ENCODE assay signal across 10 cellular contexts in the genomic region with DNA sequence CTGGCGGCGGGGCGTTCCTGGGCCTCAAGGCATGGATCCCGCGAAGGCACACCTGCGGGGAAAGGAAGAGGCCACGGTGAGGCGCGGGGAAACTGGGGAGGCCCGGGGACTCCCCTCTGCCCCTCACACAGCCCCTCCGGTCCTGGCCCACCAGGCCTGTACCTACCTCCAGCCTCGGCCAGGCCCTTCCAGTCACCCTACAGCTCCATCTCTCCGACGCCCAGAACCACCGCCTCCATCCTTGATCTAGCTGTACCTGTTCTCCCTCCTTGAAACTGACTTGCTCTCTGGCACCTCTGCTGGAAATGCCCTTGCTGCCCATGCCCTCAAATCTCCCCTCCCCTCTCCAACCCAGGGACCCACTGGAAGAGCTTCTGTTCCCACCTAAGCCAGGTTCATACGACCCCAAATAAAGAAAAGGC. TPM values are rescaled to one million over a fixed set of nuclear protein-coding genes. Genes with fewer than 3 reads are reported as not detected.
A peak's percentile ranks its signal among the peaks of the same experiment; 100 is the strongest.
DNase-seq lines count a peak whose midpoint lies in the region; ATAC-seq and TF ChIP-seq lines count a peak whose summit lies in the region.
"Had no signal": no experiment of that assay in that cellular context is flagged by ENCODE, and none has a peak within 500 bp of the region (broad histone marks: within the 10 kb centered on the region; RNA-seq: fewer than 3 reads in every experiment).

No MANE protein-coding gene starts in this region.

- H3K36me3 ChIP-seq in heart right ventricle (peaks cover 0 to 19% (median 6%) of the 10 kb centered on the region in 9 donors), adipocyte (ENCODE audit: control insufficient read depth, insufficient read depth, low read length, severe bottlenecking) (peaks cover 6% of the 10 kb centered on the region), lung (ENCODE audit: control insufficient read depth in 2 of 2, insufficient read depth in 2 of 2, low read length in 2 of 2) (peaks cover 0 to 18% of the 10 kb centered on the region in 2 donors)
- H3K36me3 ChIP-seq: uterus had no signal

- peak overlapping the region in 9 of 10 donors; percentile 60 to 77 (median 70) for H3K4me3 ChIP-seq in heart right ventricle
- H3K4me3 ChIP-seq in adipocyte (ENCODE audit: low read length), result peak overlapping the region; percentile 85
- no peak overlapping the region for H3K4me3 ChIP-seq in lung
- H3K4me3 ChIP-seq: uterus had no signal

- DNase-seq in heart right ventricle (no peak), cardiac septum (ENCODE audit: low spot score) (no peak), adipocyte (ENCODE audit: low read depth) (no peak), lung (ENCODE audit: low spot score) (no peak), type B pancreatic cell (ENCODE audit: extremely low spot score, unreplicated experiment) (no peak), NOMO-1 treated with dmso at 0.1 percent for 144 hours (lab: John Stamatoyannopoulos, UW; ENCODE audit: unreplicated experiment) (no peak), NK-92 (lab: John Stamatoyannopoulos, UW; ENCODE audit: unreplicated experiment) (no peak), SKM-1 treated with dmso at 0.1 percent for 144 hours (lab: John Stamatoyannopoulos, UW; ENCODE audit: unreplicated experiment) (no peak)
- DNase-seq: NCI-H1105 treated with DMSO at 0.1 percent for 48 hours, uterus had no signal

- intact Hi-C loops in heart right ventricle (cut with DNase I) (no loop called here), cardiac septum (cut with DNase I) (loop anchor here (5.0 kb wide), 1 partner anchor 191 kb away; the partner anchor contains the start of gene ZNF839)

- peak overlapping the region; percentile 98 for H3K27ac Mint-ChIP-seq in type B pancreatic cell

- peaks cover 4% of the 10 kb centered on the region for H3K36me3 Mint-ChIP-seq in type B pancreatic cell

- H3K9me3 Mint-ChIP-seq in type B pancreatic cell, result no peaks in the 10 kb centered on the region

- peaks cover 21% of the 10 kb centered on the region for H3K4me1 Mint-ChIP-seq in type B pancreatic cell (ENCODE audit: unreplicated experiment)

- no peak overlapping the region for H3K9ac ChIP-seq in adipocyte (ENCODE audit: low read length)

- no peaks in the 10 kb centered on the region for H3K9me3 ChIP-seq in heart right ventricle
- H3K9me3 ChIP-seq in adipocyte (ENCODE audit: control insufficient read depth, low read length), result no peaks in the 10 kb centered on the region
- no peaks in the 10 kb centered on the region for H3K9me3 ChIP-seq in lung (ENCODE audit: control insufficient read depth in 2 of 2, insufficient read depth in 1 of 2, low read length in 1 of 2)
- H3K9me3 ChIP-seq: uterus had no signal

- H3K27me3 Mint-ChIP-seq in type B pancreatic cell, result no peaks in the 10 kb centered on the region

- H3K4me3 Mint-ChIP-seq in type B pancreatic cell, result peak overlapping the region; percentile 90

- H3K4me1 ChIP-seq in heart right ventricle (peaks cover 0 to 62% (median 34%) of the 10 kb centered on the region in 9 donors), adipocyte (ENCODE audit: control insufficient read depth, insufficient read depth, low read length) (peaks cover 24% of the 10 kb centered on the region), lung (ENCODE audit: control insufficient read depth in 2 of 2, insufficient read depth in 2 of 2, low read length in 2 of 2) (peaks cover 0 to 12% of the 10 kb centered on the region in 2 donors)
- H3K4me1 ChIP-seq: uterus had no signal

- peak overlapping the region; percentile 89 to 97 (median 94) for H3K27ac ChIP-seq in heart right ventricle
- H3K27ac ChIP-seq in lung (ENCODE audit: low read depth in 1 of 2, low read length in 1 of 2), result peak overlapping the region; percentile 15 to 87

- 89% methylated on average over 16 of the region's 16 CpGs for WGBS in heart right ventricle, 2 donors
- WGBS in lung, 2 donors, result 92 to 93% methylated on average over 16 of the region's 16 CpGs

- H3K27me3 ChIP-seq in heart right ventricle (no peaks in the 10 kb centered on the region), adipocyte (replicated peaks; ENCODE audit: control insufficient read depth, insufficient read depth, low read length) (no peaks in the 10 kb centered on the region), lung (ENCODE audit: control insufficient read depth, insufficient read depth) (no peaks in the 10 kb centered on the region)
- H3K27me3 ChIP-seq: uterus had no signal

- ATAC-seq in heart right ventricle (no peak), lung (ENCODE audit: insufficient read depth, low FRiP score) (no peak)

- TF ChIP-seq CTCF in heart right ventricle (IDR thresholded peaks at IDR 0.05) (no peak), lung (IDR thresholded peaks at IDR 0.05; ENCODE audit: control extremely low read depth, extremely low read depth) (no peak), type B pancreatic cell (conservative IDR thresholded peaks at IDR 0.05) (peak; percentile 25)

RNA-seq across cellular contexts. Expression of gene ANKRD9, which starts 1.7 kb away (rescaled TPM):
- total RNA-seq in heart right ventricle (100 to 1,000 TPM in 8 of 10 donors, 10 to 100 TPM in 2; 94.4 to 264 (median 124) TPM), cardiac septum (137 TPM), lung (10 to 100 TPM in 1 of 2 donors, 1 to 10 TPM in 1; 4.4 to 21.3 TPM), type B pancreatic cell (ENCODE audit: low replicate concordance) (31.4 and 46.6 TPM in 2 replicates)
- polyA plus RNA-seq in heart right ventricle (100 to 1,000 TPM; 102 to 117 TPM), lung (1 to 10 TPM; 7.9 to 8.7 TPM)
